In genomic region chr7:155448632-155449007, GRCh38 we compare ENCODE assay signal across 18 cellular contexts. TPM values are rescaled to one million over a fixed set of nuclear protein-coding genes. Genes with fewer than 3 reads are reported as not detected.
DNase-seq lines count a peak whose midpoint lies in the region; ATAC-seq, FAIRE-seq and TF ChIP-seq lines count a peak whose summit lies in the region.
"Had no signal": no experiment of that assay in that cellular context is flagged by ENCODE, and none has a peak within 500 bp of the region (broad histone marks: within the 10 kb centered on the region; RNA-seq: fewer than 3 reads in every experiment).

No MANE protein-coding gene starts in this region.

- H3K27ac Mint-ChIP-seq in Caco-2 (ENCODE audit: unreplicated experiment) (no peak overlapping the region), nephron progenitor cell (no peak overlapping the region)

- H3K4me3 ChIP-seq in Caco-2 (ENCODE audit: low read depth, low read length) (no peak overlapping the region), HUES6 (ENCODE audit: low read depth, low read length) (peak overlapping the region; percentile 48), endothelial cell of umbilical vein (replicated peaks in 1 of 3; ENCODE audit: insufficient read depth in 1 of 3, low read depth in 1 of 3, low read length in 3 of 3) (no peak overlapping the region)
- H3K4me3 ChIP-seq: adrenal gland, HAP-1 had no signal

- TF ChIP-seq POLR2A in endothelial cell of umbilical vein (IDR thresholded peaks at IDR 0.05; ENCODE audit: low read depth, low read length) = no peak

- no TSS peak for BruUV-seq in Caco-2 (replicated peaks; lab: Mats Ljungman, UMichigan)
- BruUV-seq in endothelial cell of umbilical vein (replicated peaks; lab: Mats Ljungman, UMichigan) = no TSS peak

- intact Hi-C loops in Caco-2 (cut with micrococcal nuclease; ENCODE audit: unreplicated experiment) (no loop called here), endothelial cell of umbilical vein (cut with micrococcal nuclease) (no loop called here)

- H3K27me3 Mint-ChIP-seq in Caco-2 (ENCODE audit: insufficient read depth, unreplicated experiment) (peaks cover 28% of the 10 kb centered on the region), nephron progenitor cell (ENCODE audit: low read depth, poor library complexity) (peaks cover 100% of the 10 kb centered on the region)

- ATAC-seq in GM19035 (IDR thresholded peaks at IDR 0.05; ENCODE audit: unreplicated experiment) = no peak

- no peaks in the 10 kb centered on the region for H3K36me3 ChIP-seq in Caco-2 (ENCODE audit: control insufficient read depth, insufficient read depth, low read length)
- H3K36me3 ChIP-seq in HUES6 (ENCODE audit: control insufficient read depth, insufficient read depth, low read length) = no peaks in the 10 kb centered on the region
- no peaks in the 10 kb centered on the region for H3K36me3 ChIP-seq in endothelial cell of umbilical vein (ENCODE audit: control insufficient read depth in 2 of 2, extremely low read depth in 1 of 2, insufficient read depth in 2 of 2, low read length in 2 of 2)
- H3K36me3 ChIP-seq: adrenal gland; BLaER1 treated with 17β-estradiol and CSF1 and Interleukin-3, amounts not matched to agents 10 nM and 100 nM; esophagus muscularis mucosa; HAP-1 had no signal

- TF ChIP-seq CTCF in Caco-2 (IDR thresholded peaks at IDR 0.05; ENCODE audit: insufficient read depth in 1 of 2, low read depth in 1 of 2, low read length in 1 of 2, severe bottlenecking in 1 of 2, unreplicated experiment in 1 of 2) (no peak), endothelial cell of umbilical vein (IDR thresholded peaks at IDR 0.05; ENCODE audit: extremely low read depth in 1 of 2, insufficient read depth in 1 of 2, low read depth in 1 of 2, low read length in 2 of 2) (no peak), nephron progenitor cell (IDR thresholded peaks at IDR 0.05) (no peak)

- H3K36me3 Mint-ChIP-seq in Caco-2 (ENCODE audit: insufficient read depth, unreplicated experiment) (no peaks in the 10 kb centered on the region), nephron progenitor cell (ENCODE audit: low read depth) (no peaks in the 10 kb centered on the region)

- H3K27me3 ChIP-seq in Caco-2 (replicated peaks; ENCODE audit: control insufficient read depth, insufficient read depth, low read length) (peaks cover 2% of the 10 kb centered on the region), HUES6 (ENCODE audit: control insufficient read depth, insufficient read depth, low read length) (peaks cover 100% of the 10 kb centered on the region), endothelial cell of umbilical vein (ENCODE audit: control insufficient read depth in 2 of 2, insufficient read depth in 2 of 2, low read length in 2 of 2) (peaks cover 57 to 66% of the 10 kb centered on the region in 2 experiments)

- DNase-seq in Caco-2 (peak in 1 of 2 experiments; percentile 39), endothelial cell of umbilical vein (ENCODE audit: low read depth, low spot score) (no peak), nephron progenitor cell (peak; percentile 54), activated gamma-delta T cell treated with Interleukin-2 at 50 U/mL for 16 hours (no peak), NOMO-1 treated with DMSO at 0.1 percent for 48 hours (lab: John Stamatoyannopoulos, UW; ENCODE audit: unreplicated experiment) (no peak)
- DNase-seq in activated naive CD4-positive, alpha-beta T cell (lab: John Stamatoyannopoulos, UW) = no peak
- DNase-seq: activated CD4-positive, alpha-beta T cell treated with anti-CD3 and anti-CD28 coated beads for 1 hour; activated T-cell treated with anti-CD3 and anti-CD28 coated beads, Interleukin-2, amount 50 U/mL, for 1 hour; adrenal gland; GDM1; midbrain; stimulated activated CD4-positive, alpha-beta T cell treated with anti-CD3 and anti-CD28 coated beads, Interleukin-2, amount 100 ng/mL, for 48 hours had no signal

- H3K4me3 Mint-ChIP-seq in Caco-2 (ENCODE audit: unreplicated experiment) (peak overlapping the region; percentile 37), nephron progenitor cell (peak overlapping the region; percentile 23)

- POLR2A ChIA-PET in Caco-2 (lab: Charles Lee) (no interaction called here), endothelial cell of umbilical vein (lab: Charles Lee) (no interaction called here)

- 0 out of 2 replicates have a peak, but pooled peaks cover 8% of the 10 kb centered on the region for H3K4me1 ChIP-seq in Caco-2
- H3K4me1 ChIP-seq in HUES6 (ENCODE audit: control insufficient read depth, insufficient read depth, low read length) = peaks cover 12% of the 10 kb centered on the region
- H3K4me1 ChIP-seq in endothelial cell of umbilical vein (ENCODE audit: control insufficient read depth, extremely low read depth, insufficient read depth, low read length) = no peaks in the 10 kb centered on the region
- H3K4me1 ChIP-seq: adrenal gland; BLaER1 treated with 17β-estradiol and CSF1 and Interleukin-3, amounts not matched to agents 10 nM and 100 nM; HAP-1 had no signal

- dilution Hi-C loops in endothelial cell of umbilical vein (cut with MboI; ENCODE audit: extremely low pct_ligation_motif_present, low sequenced_read_pairs) = no loop called here

- H3K4me1 Mint-ChIP-seq in Caco-2 (ENCODE audit: low read depth, unreplicated experiment) = no peaks in the 10 kb centered on the region
- peaks cover 16% of the 10 kb centered on the region for H3K4me1 Mint-ChIP-seq in nephron progenitor cell

- H3K9me3 Mint-ChIP-seq in Caco-2 (ENCODE audit: unreplicated experiment) = no peaks in the 10 kb centered on the region
- H3K9me3 Mint-ChIP-seq in nephron progenitor cell = no peaks in the 10 kb centered on the region

- H2AFZ ChIP-seq in endothelial cell of umbilical vein (ENCODE audit: low read depth, low read length) = no peak overlapping the region

- CTCF ChIA-PET in Caco-2 (lab: Charles Lee) = interaction anchor here (0.6 kb wide), 1 partner anchor 31 kb away, joined by 8 read pairs; no protein-coding TSS in a partner anchor
- CTCF ChIA-PET in endothelial cell of umbilical vein (lab: Charles Lee) = no interaction called here

- H3K79me2 ChIP-seq in endothelial cell of umbilical vein (ENCODE audit: control insufficient read depth, insufficient read depth, low read length) = no peaks in the 10 kb centered on the region

- no peaks in the 10 kb centered on the region for H3K9me3 ChIP-seq in Caco-2
- no peaks in the 10 kb centered on the region for H3K9me3 ChIP-seq in HUES6 (ENCODE audit: control insufficient read depth, insufficient read depth, low read depth, low read length)
- H3K9me3 ChIP-seq in endothelial cell of umbilical vein (replicated peaks; ENCODE audit: control insufficient read depth, insufficient read depth, low read length) = no peaks in the 10 kb centered on the region
- H3K9me3 ChIP-seq: adrenal gland, esophagus muscularis mucosa, HAP-1 had no signal

- H4K20me1 ChIP-seq in endothelial cell of umbilical vein (replicated peaks; ENCODE audit: control insufficient read depth, extremely low read depth, insufficient read depth, low read length) = no peaks in the 10 kb centered on the region

- H3K27ac ChIP-seq in HUES6 (ENCODE audit: low read depth, low read length) = no peak overlapping the region
- no peak overlapping the region for H3K27ac ChIP-seq in endothelial cell of umbilical vein (ENCODE audit: insufficient read depth, low read depth, low read length)
- H3K27ac ChIP-seq: adrenal gland; BLaER1 treated with 17β-estradiol and CSF1 and Interleukin-3, amounts not matched to agents 10 nM and 100 nM; esophagus muscularis mucosa had no signal

- H3K9ac ChIP-seq in HUES6 (ENCODE audit: low read length) = no peak overlapping the region
- no peak overlapping the region for H3K9ac ChIP-seq in endothelial cell of umbilical vein (replicated peaks; ENCODE audit: extremely low read depth, insufficient read depth, low read length)
- H3K9ac ChIP-seq: BLaER1 treated with 17β-estradiol and CSF1 and Interleukin-3, amounts not matched to agents 10 nM and 100 nM had no signal

- no peak for FAIRE-seq in endothelial cell of umbilical vein (lab: Jason Lieb, UNC)

- no peaks in the 10 kb centered on the region for H3K9me1 ChIP-seq in endothelial cell of umbilical vein (replicated peaks; ENCODE audit: control insufficient read depth, extremely low read depth, insufficient read depth, low read length)

- H3K4me2 ChIP-seq in endothelial cell of umbilical vein (ENCODE audit: insufficient read depth, low read length) = no peak overlapping the region
- H3K4me2 ChIP-seq: BLaER1 treated with 17β-estradiol and CSF1 and Interleukin-3, amounts not matched to agents 10 nM and 100 nM had no signal

TF ChIP-seq in endothelial cell of umbilical vein, 7 proteins besides CTCF, POLR2A, EP300 and RAD21:
- TF ChIP-seq EZH2 (IDR thresholded peaks at IDR 0.05; ENCODE audit: borderline replicate concordance, low read depth, low read length, severe bottlenecking) = peak; percentile 78
- TF ChIP-seq FOS (IDR thresholded peaks at IDR 0.05; ENCODE audit: borderline replicate concordance, insufficient read depth, low read length) = no peak

RNA-seq across cellular contexts. Expression of gene EN2, which starts 9.3 kb away (rescaled TPM):
- total RNA-seq in Caco-2 (2022) (1.1 and 1.5 TPM in 2 replicates), endothelial cell of umbilical vein (not detected in 2 replicates)
- polyA plus RNA-seq in endothelial cell of umbilical vein = not detected in 2 replicates
- polyA plus RNA-seq in endothelial cell of umbilical vein (2011; cell fraction: cytosol; rRNA removed) = not detected in 2 replicates
- polyA plus RNA-seq in endothelial cell of umbilical vein (2011; cell fraction: nucleus; rRNA removed) = not detected in 2 replicates
- not detected in 2 replicates for polyA plus RNA-seq in endothelial cell of umbilical vein (2012)
- polyA minus RNA-seq in endothelial cell of umbilical vein = not detected in 2 replicates
- not detected for polyA minus RNA-seq in endothelial cell of umbilical vein (2011; cell fraction: cytosol; rRNA and poly(A)+ RNA removed)
- not detected in 2 replicates for polyA minus RNA-seq in endothelial cell of umbilical vein (2011; cell fraction: nucleus; rRNA and poly(A)+ RNA removed)
- total RNA-seq: M059J had no signal
